ENCODE assay signal across 17 cellular contexts in the genomic region with DNA sequence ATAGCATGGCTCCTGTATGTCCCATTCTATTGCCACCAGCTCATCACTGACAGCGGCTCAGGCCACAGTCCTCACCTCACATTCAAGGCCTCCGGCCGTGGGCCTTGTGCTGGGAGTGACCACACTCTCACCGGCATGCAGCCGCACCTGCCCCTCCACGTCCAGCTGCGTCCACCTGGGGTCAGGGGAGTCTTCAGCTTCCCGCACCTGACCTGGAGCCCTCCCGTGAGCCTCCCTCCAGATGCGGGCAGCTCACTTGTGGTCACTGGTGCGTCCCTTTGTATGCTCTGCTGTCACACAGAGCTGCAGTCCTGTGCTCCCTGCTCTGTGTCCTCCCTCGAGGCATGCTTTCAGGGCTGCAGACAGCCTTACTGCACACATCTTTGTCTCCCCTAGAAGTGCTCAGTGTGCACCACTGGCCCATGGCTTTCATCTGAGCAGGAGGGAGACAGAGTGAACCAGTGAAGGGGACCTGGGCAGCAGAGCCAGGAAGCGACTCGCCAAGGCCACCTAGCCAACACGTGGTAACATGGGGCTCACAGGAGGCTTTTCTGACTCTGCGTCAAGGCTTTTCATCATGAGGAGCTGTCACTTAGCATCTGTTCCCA.
A peak's percentile ranks its signal among the peaks of the same experiment; 100 is the strongest.
DNase-seq lines count a peak whose midpoint lies in the region; ATAC-seq, FAIRE-seq and TF ChIP-seq lines count a peak whose summit lies in the region.
"Had no signal": no experiment of that assay in that cellular context is flagged by ENCODE, and none has a peak within 500 bp of the region (broad histone marks: within the 10 kb centered on the region; RNA-seq: fewer than 3 reads in every experiment).

No MANE protein-coding gene starts in this region.

- TF ChIP-seq EP300 in SK-N-SH (IDR thresholded peaks at IDR 0.05; ENCODE audit: borderline replicate concordance in 1 of 2, low read depth in 1 of 2, low read length in 1 of 2), result no peak

- H3K4me3 ChIP-seq in SK-N-SH (ENCODE audit: low read depth in 2 of 2, low read length in 1 of 2), result no peak overlapping the region
- no peak overlapping the region for H3K4me3 ChIP-seq in WERI-Rb-1 (ENCODE audit: low read depth, low read length)
- H3K4me3 ChIP-seq in trophoblast cell (ENCODE audit: low read depth, low read length), result no peak overlapping the region
- no peak overlapping the region for H3K4me3 ChIP-seq in kidney (ENCODE audit: low read length in 2 of 2)
- H3K4me3 ChIP-seq: HAP-1 had no signal

- TF ChIP-seq CTCF in SK-N-SH (IDR thresholded peaks at IDR 0.05) (no peak), WERI-Rb-1 (IDR thresholded peaks at IDR 0.05; ENCODE audit: low read depth, low read length) (no peak), kidney (IDR thresholded peaks at IDR 0.05; ENCODE audit: borderline replicate concordance, extremely low read depth, insufficient read depth) (no peak)

- POLR2A ChIA-PET in SK-N-SH (lab: Yijun Ruan, JAX), result no interaction called here

- H2AFZ ChIP-seq in SK-N-SH (ENCODE audit: low read depth) (no peak overlapping the region), trophoblast cell (ENCODE audit: insufficient read depth, low read length, poor library complexity) (no peak overlapping the region)

- CTCF ChIA-PET in SK-N-SH (lab: Yijun Ruan, JAX), result interaction anchor here (0.6 to 1.4 kb wide), 4 partner anchors 116 to 1375 kb away, joined by 3 to 4 read pairs (median 3); no protein-coding TSS in a partner anchor

- peaks cover 2% of the 10 kb centered on the region for H3K79me1 ChIP-seq in trophoblast cell (ENCODE audit: low read length)

- H2BK120ac ChIP-seq in trophoblast cell (ENCODE audit: insufficient read depth, low read length, poor library complexity), result no peak overlapping the region

- no peak overlapping the region for H3K9ac ChIP-seq in SK-N-SH
- H3K9ac ChIP-seq in trophoblast cell (ENCODE audit: low read length), result no peak overlapping the region
- H3K9ac ChIP-seq in kidney (ENCODE audit: low read length in 2 of 2), result no peak overlapping the region

- H3K18ac ChIP-seq in trophoblast cell (ENCODE audit: low read length), result no peak overlapping the region

- no peak overlapping the region for H4K8ac ChIP-seq in trophoblast cell (ENCODE audit: low read depth, low read length)

- H3K36me3 ChIP-seq in SK-N-SH (replicated peaks in 1 of 2; ENCODE audit: control insufficient read depth in 1 of 2, insufficient read depth in 2 of 2, low read length in 1 of 2) (no peaks in the 10 kb centered on the region), WERI-Rb-1 (no peaks in the 10 kb centered on the region), trophoblast cell (ENCODE audit: control insufficient read depth in 1 of 2, insufficient read depth in 2 of 2, low read length in 2 of 2) (no peaks in the 10 kb centered on the region), kidney (ENCODE audit: control insufficient read depth in 1 of 2, insufficient read depth in 2 of 2, low read length in 2 of 2) (no peaks in the 10 kb centered on the region)
- H3K36me3 ChIP-seq: HAP-1 had no signal

- no peaks in the 10 kb centered on the region for H3F3A ChIP-seq in SK-N-SH (replicated peaks; ENCODE audit: insufficient read depth)

- H3K4me2 ChIP-seq in SK-N-SH (no peak overlapping the region), trophoblast cell (ENCODE audit: low read length) (no peak overlapping the region)

- FAIRE-seq in kidney (lab: Jason Lieb, UNC), result no peak
- FAIRE-seq: GM12891, GM19239 had no signal

- H3K27me3 ChIP-seq in SK-N-SH (ENCODE audit: insufficient read depth), result no peaks in the 10 kb centered on the region; the same call in 1 of the 2 replicates
- no peaks in the 10 kb centered on the region for H3K27me3 ChIP-seq in WERI-Rb-1 (ENCODE audit: insufficient read depth, low read depth, severe bottlenecking)
- no peaks in the 10 kb centered on the region for H3K27me3 ChIP-seq in trophoblast cell (ENCODE audit: insufficient read depth, low read length)

- H2BK12ac ChIP-seq in trophoblast cell (ENCODE audit: low read length), result peak overlapping the region; percentile 1

- H3K9me3 ChIP-seq in SK-N-SH (no peaks in the 10 kb centered on the region), WERI-Rb-1 (ENCODE audit: severe bottlenecking) (no peaks in the 10 kb centered on the region), trophoblast cell (ENCODE audit: insufficient read depth, low read depth, low read length) (peaks cover 2% of the 10 kb centered on the region), kidney (ENCODE audit: control insufficient read depth in 1 of 2, low read length in 2 of 2) (no peaks in the 10 kb centered on the region)
- H3K9me3 ChIP-seq: HAP-1 had no signal

- no peak overlapping the region for H2AK5ac ChIP-seq in trophoblast cell (ENCODE audit: low read length)

- no peaks in the 10 kb centered on the region for H3K79me2 ChIP-seq in SK-N-SH (ENCODE audit: insufficient read depth)
- H3K79me2 ChIP-seq in trophoblast cell (ENCODE audit: control insufficient read depth, insufficient read depth, low read length, poor library complexity), result no peaks in the 10 kb centered on the region

- intact Hi-C loops in kidney (cut with DNase I), result no loop called here

- ATAC-seq in SK-N-SH treated with all-trans-retinoic acid at 6 μM for 48 hours, result no peak

- peaks cover 0 to 41% of the 10 kb centered on the region in 2 experiments; a peak in 2 of 4 replicates for H3K4me1 ChIP-seq in SK-N-SH (ENCODE audit: control insufficient read depth in 1 of 2, insufficient read depth in 2 of 2, low read depth in 1 of 2, low read length in 1 of 2)
- peaks cover 16 to 21% of the 10 kb centered on the region in 2 experiments for H3K4me1 ChIP-seq in trophoblast cell (ENCODE audit: control insufficient read depth in 1 of 2, insufficient read depth in 2 of 2, low read length in 2 of 2)
- H3K4me1 ChIP-seq in kidney (ENCODE audit: control insufficient read depth in 1 of 2, insufficient read depth in 1 of 2, low read depth in 1 of 2, low read length in 2 of 2), result no peaks in the 10 kb centered on the region
- H3K4me1 ChIP-seq: HAP-1 had no signal

- TF ChIP-seq RAD21 in SK-N-SH (IDR thresholded peaks at IDR 0.05; ENCODE audit: low read length), result no peak

- H4K91ac ChIP-seq in trophoblast cell (ENCODE audit: low read depth, low read length), result no peak overlapping the region

- peak; percentile 9 for DNase-seq in SK-N-SH
- peak; percentile 42 for DNase-seq in WERI-Rb-1
- DNase-seq in left kidney (ENCODE audit: low read depth, low spot score), result peak; percentile 60
- no peak for DNase-seq in trophoblast cell
- DNase-seq in kidney, result no peak
- DNase-seq in stimulated activated CD4-positive, alpha-beta T cell treated with anti-CD3 and anti-CD28 coated beads, Interleukin-2, amount 100 ng/mL, for 48 hours, result no peak
- DNase-seq in NCI-H446 (lab: John Stamatoyannopoulos, UW), result no peak
- DNase-seq: 8988T; ACHN; CD4-positive, alpha-beta memory T cell; DMS79; GOT3 had no signal

- H3K27ac ChIP-seq in SK-N-SH (ENCODE audit: low read depth in 2 of 2, low read length in 1 of 2), result no peak overlapping the region
- no peak overlapping the region for H3K27ac ChIP-seq in WERI-Rb-1
- H3K27ac ChIP-seq in trophoblast cell (ENCODE audit: low read depth, low read length), result no peak overlapping the region
- no peak overlapping the region for H3K27ac ChIP-seq in kidney (ENCODE audit: low read depth in 2 of 2, low read length in 2 of 2)
- H3K27ac ChIP-seq: C4-2B had no signal

- 55% methylated on average over 10 of the region's 16 CpGs for WGBS in SK-N-SH (ENCODE audit: low lambda C conversion rate)
- no CpG with 5 or more reads among the region's 16 CpGs for WGBS in trophoblast cell (ENCODE audit: extremely low coverage, insufficient coverage, insufficient read length)

- no peaks in the 10 kb centered on the region for H4K20me1 ChIP-seq in SK-N-SH (ENCODE audit: insufficient read depth)

- no peak overlapping the region for H3K14ac ChIP-seq in trophoblast cell (ENCODE audit: low read length)

- H2BK5ac ChIP-seq in trophoblast cell (ENCODE audit: low read depth, low read length, poor library complexity), result no peak overlapping the region

- no peak overlapping the region for H3K4ac ChIP-seq in trophoblast cell (ENCODE audit: low read depth, low read length)

- no peak overlapping the region for H4K12ac ChIP-seq in trophoblast cell (ENCODE audit: low read depth, low read length)

- no peak overlapping the region for H3K23ac ChIP-seq in trophoblast cell (ENCODE audit: low read length)

- no peaks in the 10 kb centered on the region for H3K9me2 ChIP-seq in SK-N-SH

TF ChIP-seq in SK-N-SH, 30 proteins besides CTCF, POLR2A, EP300 and RAD21 (continues in another document):
- TF ChIP-seq GABPA (IDR thresholded peaks at IDR 0.05; ENCODE audit: low read depth) (no peak), JUND (IDR thresholded peaks at IDR 0.05) (no peak), NFIC (IDR thresholded peaks at IDR 0.05; ENCODE audit: borderline replicate concordance) (no peak), GATA2 (CRISPR knock-in tag; IDR thresholded peaks at IDR 0.05) (no peak), ELF1 (IDR thresholded peaks at IDR 0.05) (no peak)

TF ChIP-seq in SK-N-SH treated with all-trans-retinoic acid at 6 μM for 48 hours, 23 proteins besides CTCF, POLR2A, EP300 and RAD21:
- TF ChIP-seq RARB (CRISPR knock-in tag; IDR thresholded peaks at IDR 0.05), result no peak

Comparison
In these comparisons a context has a peak if more than half of its experiments do, and no peak if none do; other contexts are left out.
1. DNase-seq: peak in SK-N-SH (single experiment), WERI-Rb-1 (single experiment) and left kidney (single experiment); none in trophoblast cell (0 of 2), kidney (single experiment), stimulated activated CD4-positive, alpha-beta T cell treated with anti-CD3 and anti-CD28 coated beads, Interleukin-2, amount 100 ng/mL, for 48 hours (0 of 2) and NCI-H446 (0 of 2).